In genomic region chr12:108525681-108526080, GRCh38 we compare ENCODE assay signal across 16 cellular contexts. TPM values are rescaled to one million over a fixed set of nuclear protein-coding genes. Genes with fewer than 3 reads are reported as not detected.
DNase-seq lines count a peak whose midpoint lies in the region; ATAC-seq and TF ChIP-seq lines count a peak whose summit lies in the region.
"Had no signal": no experiment of that assay in that cellular context is flagged by ENCODE, and none has a peak within 500 bp of the region (broad histone marks: within the 10 kb centered on the region; RNA-seq: fewer than 3 reads in every experiment).

No MANE protein-coding gene starts in this region.

- H3K9me3 ChIP-seq in naive thymus-derived CD4-positive, alpha-beta T cell (ENCODE audit: control insufficient read depth in 2 of 3, low read length in 3 of 3): no peaks in the 10 kb centered on the region
- H3K9me3 ChIP-seq: ascending aorta had no signal

- H3K27ac ChIP-seq in foreskin keratinocyte: no peak overlapping the region
- no peak overlapping the region for H3K27ac ChIP-seq in naive thymus-derived CD4-positive, alpha-beta T cell (ENCODE audit: low read depth, low read length)
- H3K27ac ChIP-seq: ascending aorta had no signal

- peaks cover 16% of the 10 kb centered on the region for H3K4me1 Mint-ChIP-seq in stimulated activated naive CD8-positive, alpha-beta T cell treated with anti-CD3 and anti-CD28 coated beads, Interleukin-15, amount 100 ng/mL, for 72 hours
- H3K4me1 Mint-ChIP-seq in activated CD4-positive, alpha-beta memory T cell treated with anti-CD3 and anti-CD28 coated beads, Interleukin-2, amount 10 ng/mL, durations not matched to agents 7 days and 5 days: peaks cover 15% of the 10 kb centered on the region
- peaks cover 0 to 14% (median 0%) of the 10 kb centered on the region in 7 donors for H3K4me1 Mint-ChIP-seq in naive thymus-derived CD4-positive, alpha-beta T cell
- peaks cover 9% of the 10 kb centered on the region for H3K4me1 Mint-ChIP-seq in T-helper 2 cell treated with Interferon-gamma antibody and Interleukin-4, amounts not matched to agents 5 μg/mL and 100 μg/mL, for 36 hours (ENCODE audit: low read depth)

- H3K36me3 ChIP-seq in naive thymus-derived CD4-positive, alpha-beta T cell (ENCODE audit: control insufficient read depth in 2 of 3, insufficient read depth in 3 of 3, low read length in 3 of 3): peaks cover 33 to 98% (median 38%) of the 10 kb centered on the region in 3 experiments

- no peak overlapping the region for H3K4me3 ChIP-seq in naive thymus-derived CD4-positive, alpha-beta T cell (ENCODE audit: low read length)
- H3K4me3 ChIP-seq: ascending aorta had no signal

- intact Hi-C loops in naive thymus-derived CD4-positive, alpha-beta T cell (cut with micrococcal nuclease): no loop called here

- no peaks in the 10 kb centered on the region for H3K27me3 Mint-ChIP-seq in stimulated activated naive CD8-positive, alpha-beta T cell treated with anti-CD3 and anti-CD28 coated beads, Interleukin-15, amount 100 ng/mL, for 72 hours
- no peaks in the 10 kb centered on the region for H3K27me3 Mint-ChIP-seq in activated CD4-positive, alpha-beta memory T cell treated with anti-CD3 and anti-CD28 coated beads, Interleukin-2, amount 10 ng/mL, durations not matched to agents 7 days and 5 days
- H3K27me3 Mint-ChIP-seq in naive thymus-derived CD4-positive, alpha-beta T cell: no peaks in the 10 kb centered on the region
- no peaks in the 10 kb centered on the region for H3K27me3 Mint-ChIP-seq in T-helper 2 cell treated with Interferon-gamma antibody and Interleukin-4, amounts not matched to agents 5 μg/mL and 100 μg/mL, for 36 hours (ENCODE audit: low read depth)

- peaks cover 86% of the 10 kb centered on the region for H3K36me3 Mint-ChIP-seq in activated CD4-positive, alpha-beta memory T cell treated with anti-CD3 and anti-CD28 coated beads, Interleukin-2, amount 10 ng/mL, durations not matched to agents 7 days and 5 days (ENCODE audit: low read depth)
- H3K36me3 Mint-ChIP-seq in naive thymus-derived CD4-positive, alpha-beta T cell: peaks cover 7 to 50% (median 32%) of the 10 kb centered on the region in 5 donors
- peaks cover 71% of the 10 kb centered on the region for H3K36me3 Mint-ChIP-seq in T-helper 2 cell treated with Interferon-gamma antibody and Interleukin-4, amounts not matched to agents 5 μg/mL and 100 μg/mL, for 36 hours (ENCODE audit: low read depth)

- no peak for TF ChIP-seq CTCF in foreskin keratinocyte (conservative IDR thresholded peaks at IDR 0.05)

- no peaks in the 10 kb centered on the region for H3K4me1 ChIP-seq in foreskin keratinocyte
- no peaks in the 10 kb centered on the region for H3K4me1 ChIP-seq in naive thymus-derived CD4-positive, alpha-beta T cell (ENCODE audit: control insufficient read depth in 2 of 2, insufficient read depth in 2 of 2, low read length in 2 of 2)
- H3K4me1 ChIP-seq: ascending aorta had no signal

- CTCF ChIA-PET in activated CD4-positive, alpha-beta memory T cell treated with anti-CD3 and anti-CD28 coated beads, Interleukin-2, amount 10 ng/mL, durations not matched to agents 7 days and 5 days (lab: Charles Lee): no interaction called here
- CTCF ChIA-PET in naive thymus-derived CD4-positive, alpha-beta T cell (lab: Charles Lee): no interaction called here

- no peak for DNase-seq in stimulated activated naive CD8-positive, alpha-beta T cell treated with anti-CD3 and anti-CD28 coated beads, Interleukin-15, Interleukin-2, amounts not matched to agents 100 U/mL and 50 U/mL, for 24 hours
- no peak for DNase-seq in stimulated activated naive CD8-positive, alpha-beta T cell treated with anti-CD3 and anti-CD28 coated beads, Interleukin-15, amount 100 ng/mL, for 72 hours
- no peak for DNase-seq in activated CD4-positive, alpha-beta memory T cell treated with anti-CD3 and anti-CD28 coated beads, Interleukin-2, amount 10 ng/mL, durations not matched to agents 7 days and 5 days
- DNase-seq in foreskin keratinocyte: no peak
- DNase-seq in activated CD4-positive, CD25-positive, alpha-beta regulatory T cell (lab: John Stamatoyannopoulos, UW): no peak
- DNase-seq in naive thymus-derived CD4-positive, alpha-beta T cell: no peak
- no peak for DNase-seq in T-helper 2 cell treated with Interferon-gamma antibody and Interleukin-4, amounts not matched to agents 5 μg/mL and 100 μg/mL, for 36 hours (ENCODE audit: low spot score)
- DNase-seq: activated T-cell treated with anti-CD3 and anti-CD28 coated beads, Interleukin-2, amount 50 U/mL, for 72 hours; DMS153; Karpas-422; midbrain; NCI-H510A; RPMI8226; small intestine had no signal

- POLR2A ChIA-PET in activated CD4-positive, alpha-beta memory T cell treated with anti-CD3 and anti-CD28 coated beads, Interleukin-2, amount 10 ng/mL, durations not matched to agents 7 days and 5 days (lab: Charles Lee): interaction anchor here (1.3 to 2.0 kb wide), 2 partner anchors 9 to 35 kb away, joined by 3 to 9 read pairs; partner anchors contain the start of gene SART3
- POLR2A ChIA-PET in naive thymus-derived CD4-positive, alpha-beta T cell (lab: Charles Lee): no interaction called here

- no peaks in the 10 kb centered on the region for H3K27me3 ChIP-seq in foreskin keratinocyte
- H3K27me3 ChIP-seq in naive thymus-derived CD4-positive, alpha-beta T cell (ENCODE audit: control insufficient read depth in 2 of 2, insufficient read depth in 2 of 2, low read length in 2 of 2): no peaks in the 10 kb centered on the region
- H3K27me3 ChIP-seq: ascending aorta had no signal

- peak; percentile 29 for ATAC-seq in stimulated activated naive CD8-positive, alpha-beta T cell treated with anti-CD3 and anti-CD28 coated beads, Interleukin-15, Interleukin-2, amounts not matched to agents 100 U/mL and 50 U/mL, for 24 hours
- ATAC-seq in stimulated activated naive CD8-positive, alpha-beta T cell treated with anti-CD3 and anti-CD28 coated beads, Interleukin-15, amount 100 ng/mL, for 72 hours: no peak
- ATAC-seq in foreskin keratinocyte (peak; percentile 65), GM21526 (IDR thresholded peaks at IDR 0.05; ENCODE audit: low FRiP score, unreplicated experiment) (no peak)
- ATAC-seq in naive thymus-derived CD4-positive, alpha-beta T cell: no peak
- ATAC-seq: activated T-cell treated with anti-CD3 and anti-CD28 coated beads, Interleukin-2, amount 50 U/mL, for 72 hours had no signal

- H3K27ac Mint-ChIP-seq in stimulated activated naive CD8-positive, alpha-beta T cell treated with anti-CD3 and anti-CD28 coated beads, Interleukin-15, amount 100 ng/mL, for 72 hours: peak overlapping the region in 1 of 2 donors; percentile 72
- H3K27ac Mint-ChIP-seq in activated CD4-positive, alpha-beta memory T cell treated with anti-CD3 and anti-CD28 coated beads, Interleukin-2, amount 10 ng/mL, durations not matched to agents 7 days and 5 days: peak overlapping the region; percentile 31
- peak overlapping the region in 2 of 9 donors; percentile 19 to 45 for H3K27ac Mint-ChIP-seq in naive thymus-derived CD4-positive, alpha-beta T cell
- H3K27ac Mint-ChIP-seq in T-helper 2 cell treated with Interferon-gamma antibody and Interleukin-4, amounts not matched to agents 5 μg/mL and 100 μg/mL, for 36 hours: no peak overlapping the region
- H3K27ac Mint-ChIP-seq: activated T-cell treated with anti-CD3 and anti-CD28 coated beads, Interleukin-2, amount 50 U/mL, for 72 hours had no signal

- H3K4me3 Mint-ChIP-seq in stimulated activated naive CD8-positive, alpha-beta T cell treated with anti-CD3 and anti-CD28 coated beads, Interleukin-15, amount 100 ng/mL, for 72 hours: no peak overlapping the region
- no peak overlapping the region for H3K4me3 Mint-ChIP-seq in activated CD4-positive, alpha-beta memory T cell treated with anti-CD3 and anti-CD28 coated beads, Interleukin-2, amount 10 ng/mL, durations not matched to agents 7 days and 5 days
- no peak overlapping the region for H3K4me3 Mint-ChIP-seq in naive thymus-derived CD4-positive, alpha-beta T cell
- no peak overlapping the region for H3K4me3 Mint-ChIP-seq in T-helper 2 cell treated with Interferon-gamma antibody and Interleukin-4, amounts not matched to agents 5 μg/mL and 100 μg/mL, for 36 hours
- H3K4me3 Mint-ChIP-seq: activated T-cell treated with anti-CD3 and anti-CD28 coated beads, Interleukin-2, amount 50 U/mL, for 72 hours had no signal

- H3K9me3 Mint-ChIP-seq in stimulated activated naive CD8-positive, alpha-beta T cell treated with anti-CD3 and anti-CD28 coated beads, Interleukin-15, amount 100 ng/mL, for 72 hours: no peaks in the 10 kb centered on the region
- H3K9me3 Mint-ChIP-seq in activated CD4-positive, alpha-beta memory T cell treated with anti-CD3 and anti-CD28 coated beads, Interleukin-2, amount 10 ng/mL, durations not matched to agents 7 days and 5 days: no peaks in the 10 kb centered on the region
- H3K9me3 Mint-ChIP-seq in naive thymus-derived CD4-positive, alpha-beta T cell: peaks cover 0 to 1% (median 0%) of the 10 kb centered on the region in 11 donors
- no peaks in the 10 kb centered on the region for H3K9me3 Mint-ChIP-seq in T-helper 2 cell treated with Interferon-gamma antibody and Interleukin-4, amounts not matched to agents 5 μg/mL and 100 μg/mL, for 36 hours
- H3K9me3 Mint-ChIP-seq: activated T-cell treated with anti-CD3 and anti-CD28 coated beads, Interleukin-2, amount 50 U/mL, for 72 hours had no signal

RNA-seq across cellular contexts. Expression of gene FICD, which starts 10.6 kb away (rescaled TPM):
- 1 to 10 TPM; 6.3 to 7.1 TPM for total RNA-seq in activated CD4-positive, alpha-beta memory T cell treated with anti-CD3 and anti-CD28 coated beads, Interleukin-2, amount 10 ng/mL, durations not matched to agents 7 days and 5 days
- total RNA-seq in foreskin keratinocyte: 2.0 and 2.8 TPM in 2 replicates
- polyA plus RNA-seq in foreskin keratinocyte: 0.87 and 1.00 TPM in 2 replicates
- total RNA-seq in naive thymus-derived CD4-positive, alpha-beta T cell: 1 to 10 TPM; 2.8 to 9.7 (median 6.9) TPM
- polyA plus RNA-seq in naive thymus-derived CD4-positive, alpha-beta T cell: 1 to 10 TPM; 1.6 to 2.7 TPM

RNA-seq across cellular contexts. Expression of gene SART3, which starts 35.3 kb away (rescaled TPM):
- total RNA-seq in activated CD4-positive, alpha-beta memory T cell treated with anti-CD3 and anti-CD28 coated beads, Interleukin-2, amount 10 ng/mL, durations not matched to agents 7 days and 5 days: 10 to 100 TPM; 68.9 to 70.3 TPM
- total RNA-seq in foreskin keratinocyte: 50.0 and 54.9 TPM in 2 replicates
- polyA plus RNA-seq in foreskin keratinocyte: 15.2 and 18.8 TPM in 2 replicates
- 10 to 100 TPM; 80.0 to 99.3 (median 87.6) TPM for total RNA-seq in naive thymus-derived CD4-positive, alpha-beta T cell
- 10 to 100 TPM; 34.3 to 49.2 TPM for polyA plus RNA-seq in naive thymus-derived CD4-positive, alpha-beta T cell

RNA-seq across cellular contexts. Expression of gene ISCU, which starts 36.7 kb away (rescaled TPM):
- total RNA-seq in activated CD4-positive, alpha-beta memory T cell treated with anti-CD3 and anti-CD28 coated beads, Interleukin-2, amount 10 ng/mL, durations not matched to agents 7 days and 5 days: 10 to 100 TPM; 69.9 to 74.1 TPM
- total RNA-seq in foreskin keratinocyte: 90.7 and 93.3 TPM in 2 replicates
- polyA plus RNA-seq in foreskin keratinocyte: 105 and 115 TPM in 2 replicates
- 100 to 1,000 TPM in 4 of 5 experiments, 10 to 100 TPM in 1; 51.7 to 212 (median 191) TPM for total RNA-seq in naive thymus-derived CD4-positive, alpha-beta T cell
- polyA plus RNA-seq in naive thymus-derived CD4-positive, alpha-beta T cell: 100 to 1,000 TPM; 325 to 401 TPM

Comparison
In these comparisons a context has a peak if more than half of its experiments do, and no peak if none do; other contexts are left out.
1. ATAC-seq: peak in stimulated activated naive CD8-positive, alpha-beta T cell treated with anti-CD3 and anti-CD28 coated beads, Interleukin-15, Interleukin-2, amounts not matched to agents 100 U/mL and 50 U/mL, for 24 hours (single experiment) and foreskin keratinocyte (single experiment); none in stimulated activated naive CD8-positive, alpha-beta T cell treated with anti-CD3 and anti-CD28 coated beads, Interleukin-15, amount 100 ng/mL, for 72 hours (single experiment), naive thymus-derived CD4-positive, alpha-beta T cell (single experiment) and GM21526 (single experiment).